In genomic region chr7:33062023-33062781, GRCh38 we compare ENCODE assay signal across 8 cellular contexts. TPM values are rescaled to one million over a fixed set of nuclear protein-coding genes. Genes with fewer than 3 reads are reported as not detected.
DNase-seq lines count a peak whose midpoint lies in the region; ATAC-seq lines count a peak whose summit lies in the region.

Gene NT5C3A, minus strand, starts transcription at chr7:33062776. Its CDS starts 71 bp downstream, at chr7:33062705.

- H3K9ac ChIP-seq in HUES48 (ENCODE audit: low read depth, low read length) = peak within 1 kb of the TSS; percentile 73

- peaks cover 0 to 3% of the 10 kb centered on the region in 2 donors for H3K27me3 Mint-ChIP-seq in T-cell

- H3K4me1 Mint-ChIP-seq in T-cell = peaks cover 49 to 53% (median 50%) of the 10 kb centered on the region in 3 donors

- H3K4me1 ChIP-seq in HUES48 (ENCODE audit: control insufficient read depth, insufficient read depth, low read length) = peaks cover 9% of the 10 kb centered on the region

- CTCF ChIA-PET in T-cell (lab: Charles Lee) = interaction anchor here (0.9 to 3.7 kb wide), 8 partner anchors 10 to 216 kb away, joined by 3 to 15 read pairs (median 4); no protein-coding TSS in a partner anchor

- no peaks in the 10 kb centered on the region for H3K36me3 ChIP-seq in HUES48 (ENCODE audit: control insufficient read depth, insufficient read depth, low read length)

- H3K4me3 Mint-ChIP-seq in T-cell = peak within 1 kb of the TSS; percentile 94 to 97 (median 95)

- POLR2A ChIA-PET in T-cell (lab: Charles Lee) = interaction anchor here (0.6 to 1.5 kb wide), 5 partner anchors 22 to 566 kb away, joined by 3 to 12 read pairs (median 4); partner anchors contain the start of gene FKBP9 (in 1 of the 2)

- peak within 1 kb of the TSS; percentile 92 for H3K4me3 ChIP-seq in HUES48 (ENCODE audit: low read depth, low read length)

- H3K9me3 Mint-ChIP-seq in T-cell = peaks cover 0 to 9% (median 6%) of the 10 kb centered on the region in 3 donors

- H3K27ac ChIP-seq in HUES48 (ENCODE audit: low read depth, low read length) (peak within 1 kb of the TSS; percentile 98), layer of hippocampus (ENCODE audit: low read depth, low read length) (peak within 1 kb of the TSS; percentile 98)

- peak within 1 kb of the TSS; percentile 95 to 96 for H3K27ac Mint-ChIP-seq in T-cell

- ATAC-seq in GM21447 (IDR thresholded peaks at IDR 0.05; ENCODE audit: unreplicated experiment) = peak; percentile 33
- ATAC-seq in T-cell (replicated peaks in 1 of 4) = peak in 3 of 4 experiments; percentile 57 to 62 (median 58)

- H3K36me3 Mint-ChIP-seq in T-cell = peaks cover 13% of the 10 kb centered on the region

- DNase-seq in EH (ENCODE audit: low read depth) (peak; percentile 38), T-cell (peak in 15 of 34 experiments; percentile 0 to 27 (median 9)), cerebellum (ENCODE audit: low spot score) (peak; percentile 58), GM19240 (ENCODE audit: insufficient read length, low spot score) (no peak)
- DNase-seq in stimulated activated CD4-positive, alpha-beta T cell treated with anti-CD3 and anti-CD28 coated beads, Interleukin-1b, Interleukin-23, amount 100 ng/mL, for 24 hours (ENCODE audit: low read depth in 4 of 4, low spot score in 1 of 4) = peak; percentile 4 to 13 (median 8)

- H3K9me3 ChIP-seq in HUES48 (ENCODE audit: control insufficient read depth, insufficient read depth, low read length) = 0 out of 2 replicates have a peak, but pooled peaks cover 6% of the 10 kb centered on the region

- no peaks in the 10 kb centered on the region for H3K27me3 ChIP-seq in HUES48 (ENCODE audit: control insufficient read depth, insufficient read depth, low read length)
- no peaks in the 10 kb centered on the region for H3K27me3 ChIP-seq in layer of hippocampus (ENCODE audit: control insufficient read depth, insufficient read depth, low read length)

RNA-seq across cellular contexts. Expression of gene NT5C3A, which starts in this region (rescaled TPM):
- 10 to 100 TPM; 31.1 to 41.1 (median 38.0) TPM for total RNA-seq in T-cell
- total RNA-seq in cerebellum = 59.2 TPM
